Comparison of ENCODE assay signal across 25 cellular contexts in genomic region chr1:232421143-232421796, GRCh38.
DNase-seq lines count a peak whose midpoint lies in the region; ATAC-seq and TF ChIP-seq lines count a peak whose summit lies in the region.
"Had no signal": no experiment of that assay in that cellular context is flagged by ENCODE, and none has a peak within 500 bp of the region (broad histone marks: within the 10 kb centered on the region; RNA-seq: fewer than 3 reads in every experiment).

No MANE protein-coding gene starts in this region.

- no peak overlapping the region for H3K9ac ChIP-seq in smooth muscle cell (ENCODE audit: low read depth)
- H3K9ac ChIP-seq: parathyroid adenoma had no signal

- H3K79me2 ChIP-seq in smooth muscle cell (ENCODE audit: low read depth) (no peaks in the 10 kb centered on the region), GM23338 (replicated peaks; ENCODE audit: insufficient read depth) (no peaks in the 10 kb centered on the region)
- H3K79me2 ChIP-seq: parathyroid adenoma had no signal

- H3K36me3 ChIP-seq in smooth muscle cell (ENCODE audit: low read depth) (peaks cover 14% of the 10 kb centered on the region), GM23338 (ENCODE audit: insufficient read depth) (0 out of 2 replicates have a peak, but pooled peaks cover 2% of the 10 kb centered on the region)
- H3K36me3 ChIP-seq: WERI-Rb-1 had no signal

- peak; percentile 17 to 51 for DNase-seq in NCI-H2081 (lab: John Stamatoyannopoulos, UW)
- DNase-seq in NCI-H2081 treated with DMSO at 0.1 percent for 48 hours (lab: John Stamatoyannopoulos, UW), result no peak
- peak; percentile 81 for DNase-seq in NCI-H146 treated with DMSO at 0.1 percent for 48 hours (lab: John Stamatoyannopoulos, UW; ENCODE audit: unreplicated experiment)
- DNase-seq in NCI-H748 (lab: John Stamatoyannopoulos, UW; ENCODE audit: unreplicated experiment), result peak; percentile 90
- no peak for DNase-seq in smooth muscle cell (lab: John Stamatoyannopoulos, UW; ENCODE audit: unreplicated experiment)
- no peak for DNase-seq in GM23338 (ENCODE audit: low spot score)
- DNase-seq in left cardiac atrium, result no peak
- no peak for DNase-seq in cerebellar cortex (ENCODE audit: low spot score)
- DNase-seq: activated CD4-positive, alpha-beta T cell treated with anti-CD3 and anti-CD28 coated beads, Interleukin-2, amount 50 U/mL, for 48 hours; activated naive CD4-positive, alpha-beta T cell; AML-193; Caco-2; effector CD4-positive, alpha-beta T cell; GDM1; Karpas-422; NCI-H2171 treated with DMSO at 0.1 percent for 48 hours; stimulated activated CD4-positive, alpha-beta T cell treated with anti-CD3 and anti-CD28 coated beads, Interleukin-1b, Interleukin-23, amount 100 ng/mL, for 48 hours; WERI-Rb-1 had no signal

- H3K9me2 ChIP-seq in GM23338 (ENCODE audit: insufficient read depth), result no peaks in the 10 kb centered on the region; the same call in 1 of the 2 replicates

- H3K4me3 ChIP-seq in smooth muscle cell (no peak overlapping the region), GM23338 (no peak overlapping the region)
- H3K4me3 ChIP-seq: gastroesophageal sphincter had no signal

- no peaks in the 10 kb centered on the region for H3F3A ChIP-seq in smooth muscle cell (ENCODE audit: low read depth)
- H3F3A ChIP-seq in GM23338 (replicated peaks; ENCODE audit: low read depth), result no peaks in the 10 kb centered on the region

- no peak for ATAC-seq in GM23338
- ATAC-seq in left cardiac atrium, result no peak
- ATAC-seq: gastroesophageal sphincter; natural killer cell treated with Interleukin-12 subunit alpha and Interleukin-12 subunit beta and Interleukin-15 and Interleukin-18, amount 100 ng/mL, for 72 hours; Right ventricle myocardium inferior had no signal

- TF ChIP-seq CTCF in smooth muscle cell (IDR thresholded peaks at IDR 0.05; ENCODE audit: borderline replicate concordance, insufficient read depth, poor library complexity, severe bottlenecking) (no peak), GM23338 (conservative IDR thresholded peaks at IDR 0.05; ENCODE audit: low read depth in 2 of 2) (no peak)

- H3K4me2 ChIP-seq in smooth muscle cell (no peak overlapping the region), GM23338 (no peak overlapping the region)

- H3K27ac Mint-ChIP-seq in GM23338, result no peak overlapping the region
- H3K27ac Mint-ChIP-seq: natural killer cell treated with Interleukin-12 subunit alpha and Interleukin-12 subunit beta and Interleukin-15 and Interleukin-18, amount 100 ng/mL, for 72 hours; stimulated activated naive CD8-positive, alpha-beta T cell treated with anti-CD3 and anti-CD28 coated beads, Interleukin-15, Interleukin-2, amounts not matched to agents 100 ng/mL and 50 ng/mL, for 24 hours had no signal

- H2AFZ ChIP-seq in smooth muscle cell (ENCODE audit: low read depth) (no peak overlapping the region), GM23338 (no peak overlapping the region)
- H2AFZ ChIP-seq: parathyroid adenoma had no signal

- H4K20me1 ChIP-seq in smooth muscle cell (ENCODE audit: low read depth), result no peaks in the 10 kb centered on the region
- H4K20me1 ChIP-seq in GM23338 (replicated peaks; ENCODE audit: insufficient read depth), result no peaks in the 10 kb centered on the region; the same call in 1 of the 2 replicates

- no peak overlapping the region for H3K4me3 Mint-ChIP-seq in GM23338
- H3K4me3 Mint-ChIP-seq: central memory CD8-positive, alpha-beta T cell; natural killer cell treated with Interleukin-12 subunit alpha and Interleukin-12 subunit beta and Interleukin-15 and Interleukin-18, amount 100 ng/mL, for 72 hours; stimulated activated naive CD8-positive, alpha-beta T cell treated with anti-CD3 and anti-CD28 coated beads, Interleukin-15, Interleukin-2, amounts not matched to agents 100 ng/mL and 50 ng/mL, for 24 hours had no signal

- no peaks in the 10 kb centered on the region for H3K4me1 Mint-ChIP-seq in GM23338
- H3K4me1 Mint-ChIP-seq: central memory CD8-positive, alpha-beta T cell had no signal

- intact Hi-C loops in left cardiac atrium (cut with DNase I), result no loop called here

- no peaks in the 10 kb centered on the region for H3K9me3 ChIP-seq in smooth muscle cell (replicated peaks; ENCODE audit: low read depth)
- H3K9me3 ChIP-seq: Caco-2, gastroesophageal sphincter had no signal

- no peaks in the 10 kb centered on the region for H3K9me3 Mint-ChIP-seq in GM23338
- H3K9me3 Mint-ChIP-seq: central memory CD8-positive, alpha-beta T cell; natural killer cell treated with Interleukin-12 subunit alpha and Interleukin-12 subunit beta and Interleukin-15 and Interleukin-18, amount 100 ng/mL, for 72 hours; stimulated activated naive CD8-positive, alpha-beta T cell treated with anti-CD3 and anti-CD28 coated beads, Interleukin-15, Interleukin-2, amounts not matched to agents 100 ng/mL and 50 ng/mL, for 24 hours had no signal

- H3K27me3 Mint-ChIP-seq in GM23338 (ENCODE audit: insufficient read depth, low read depth, poor library complexity), result no peaks in the 10 kb centered on the region
- H3K27me3 Mint-ChIP-seq: central memory CD8-positive, alpha-beta T cell; stimulated activated naive CD8-positive, alpha-beta T cell treated with anti-CD3 and anti-CD28 coated beads, Interleukin-15, Interleukin-2, amounts not matched to agents 100 ng/mL and 50 ng/mL, for 24 hours had no signal

- H3K36me3 Mint-ChIP-seq in GM23338 (ENCODE audit: low read depth), result peaks cover 5% of the 10 kb centered on the region; the same call in 2 of the 3 replicates
- H3K36me3 Mint-ChIP-seq: natural killer cell treated with Interleukin-12 subunit alpha and Interleukin-12 subunit beta and Interleukin-15 and Interleukin-18, amount 100 ng/mL, for 72 hours had no signal

- H3K27ac ChIP-seq in smooth muscle cell (ENCODE audit: low read depth) (peak overlapping the region; percentile 51), GM23338 (ENCODE audit: low read depth) (no peak overlapping the region)
- H3K27ac ChIP-seq: 22Rv1, gastroesophageal sphincter, parathyroid adenoma, WERI-Rb-1 had no signal

- WGBS in smooth muscle cell (ENCODE audit: low lambda C conversion rate), result 97% methylated on average over 9 of the region's 9 CpGs

- H3K4me1 ChIP-seq in smooth muscle cell (ENCODE audit: low read depth) (no peaks in the 10 kb centered on the region), GM23338 (ENCODE audit: insufficient read depth) (no peaks in the 10 kb centered on the region)
- H3K4me1 ChIP-seq: Caco-2, parathyroid adenoma had no signal

- H3K27me3 ChIP-seq in smooth muscle cell (ENCODE audit: low read depth) (no peaks in the 10 kb centered on the region), GM23338 (ENCODE audit: insufficient read depth) (no peaks in the 10 kb centered on the region)
- H3K27me3 ChIP-seq: gastroesophageal sphincter had no signal

TF ChIP-seq in GM23338, 12 proteins besides CTCF, POLR2A, EP300 and RAD21:
- TF ChIP-seq EZH2phosphoT487 (IDR thresholded peaks at IDR 0.05; ENCODE audit: unreplicated experiment), result no peak
- TF ChIP-seq, protein P1, sequence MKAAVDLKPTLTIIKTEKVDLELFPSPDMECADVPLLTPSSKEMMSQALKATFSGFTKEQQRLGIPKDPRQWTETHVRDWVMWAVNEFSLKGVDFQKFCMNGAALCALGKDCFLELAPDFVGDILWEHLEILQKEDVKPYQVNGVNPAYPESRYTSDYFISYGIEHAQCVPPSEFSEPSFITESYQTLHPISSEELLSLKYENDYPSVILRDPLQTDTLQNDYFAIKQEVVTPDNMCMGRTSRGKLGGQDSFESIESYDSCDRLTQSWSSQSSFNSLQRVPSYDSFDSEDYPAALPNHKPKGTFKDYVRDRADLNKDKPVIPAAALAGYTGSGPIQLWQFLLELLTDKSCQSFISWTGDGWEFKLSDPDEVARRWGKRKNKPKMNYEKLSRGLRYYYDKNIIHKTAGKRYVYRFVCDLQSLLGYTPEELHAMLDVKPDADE (IDR thresholded peaks at IDR 0.05), result no peak
- no peak for TF ChIP-seq JUNB (IDR thresholded peaks at IDR 0.05; ENCODE audit: unreplicated experiment)

Comparison
In these comparisons a context has a peak if more than half of its experiments do, and no peak if none do; other contexts are left out.
1. DNase-seq: peak in NCI-H2081 (2 of 2), NCI-H146 treated with DMSO at 0.1 percent for 48 hours (single experiment) and NCI-H748 (single experiment); none in NCI-H2081 treated with DMSO at 0.1 percent for 48 hours (single experiment), smooth muscle cell (single experiment), GM23338 (single experiment), left cardiac atrium (single experiment) and cerebellar cortex (single experiment).